ENCODE assay signal across 9 cellular contexts in genomic region chr13:74027161-74027779, GRCh38.
DNase-seq lines count a peak whose midpoint lies in the region; ATAC-seq and TF ChIP-seq lines count a peak whose summit lies in the region.
"Had no signal": no experiment of that assay in that cellular context is flagged by ENCODE, and none has a peak within 500 bp of the region (broad histone marks: within the 10 kb centered on the region; RNA-seq: fewer than 3 reads in every experiment).

No MANE protein-coding gene starts in this region.

- no peak for TF ChIP-seq POLR2A in gastroesophageal sphincter (IDR thresholded peaks at IDR 0.05)

- ATAC-seq in GM19468 (IDR thresholded peaks at IDR 0.05; ENCODE audit: extremely low read depth, unreplicated experiment) (peak; percentile 14), HG03135 (IDR thresholded peaks at IDR 0.05; ENCODE audit: unreplicated experiment) (peak; percentile 41), gastroesophageal sphincter (no peak)
- no peak for ATAC-seq in activated naive CD8-positive, alpha-beta T cell treated with anti-CD3 and anti-CD28 coated beads, Interleukin-2, amount 50 U/mL, for 24 hours

- no peak for TF ChIP-seq EP300 in gastroesophageal sphincter (IDR thresholded peaks at IDR 0.05)

- H3K4me3 Mint-ChIP-seq in activated naive CD8-positive, alpha-beta T cell treated with anti-CD3 and anti-CD28 coated beads, Interleukin-2, amount 50 U/mL, for 24 hours = peak overlapping the region; percentile 72

- 78 to 94% methylated on average over 3 to 4 of the region's 4 CpGs for WGBS in gastroesophageal sphincter (ENCODE audit: low coverage in 1 of 2), 2 donors

- TF ChIP-seq CTCF in GM12864 (IDR thresholded peaks at IDR 0.05; ENCODE audit: low read depth, low read length, missing control alignments) (no peak), gastroesophageal sphincter (IDR thresholded peaks at IDR 0.05) (no peak)

- no peak overlapping the region for H3K27ac ChIP-seq in gastroesophageal sphincter

- no peaks in the 10 kb centered on the region for H3K27me3 ChIP-seq in gastroesophageal sphincter
- H3K27me3 ChIP-seq: stomach had no signal

- H3K27ac Mint-ChIP-seq in activated naive CD8-positive, alpha-beta T cell treated with anti-CD3 and anti-CD28 coated beads, Interleukin-2, amount 50 U/mL, for 24 hours = peak overlapping the region; percentile 88

- DNase-seq in GM12864 (ENCODE audit: low read depth) (peak; percentile 21), COLO829 (ENCODE audit: low spot score) (no peak), NCI-H2081 (lab: John Stamatoyannopoulos, UW) (no peak), hypothalamus (lab: John Stamatoyannopoulos, UW) (no peak)
- no peak for DNase-seq in activated naive CD8-positive, alpha-beta T cell treated with anti-CD3 and anti-CD28 coated beads, Interleukin-2, amount 50 U/mL, for 24 hours

- H3K4me3 ChIP-seq in GM12864 (ENCODE audit: low read depth, low read length) (peak overlapping the region; percentile 52), gastroesophageal sphincter (no peak overlapping the region)
- H3K4me3 ChIP-seq: stomach had no signal

- H3K36me3 ChIP-seq in gastroesophageal sphincter = no peaks in the 10 kb centered on the region
- H3K36me3 ChIP-seq: stomach had no signal

- H3K27me3 Mint-ChIP-seq in activated naive CD8-positive, alpha-beta T cell treated with anti-CD3 and anti-CD28 coated beads, Interleukin-2, amount 50 U/mL, for 24 hours = no peaks in the 10 kb centered on the region

- peaks cover 80% of the 10 kb centered on the region for H3K4me1 Mint-ChIP-seq in activated naive CD8-positive, alpha-beta T cell treated with anti-CD3 and anti-CD28 coated beads, Interleukin-2, amount 50 U/mL, for 24 hours

- H3K9me3 Mint-ChIP-seq in activated naive CD8-positive, alpha-beta T cell treated with anti-CD3 and anti-CD28 coated beads, Interleukin-2, amount 50 U/mL, for 24 hours = peaks cover 9% of the 10 kb centered on the region

- H3K4me1 ChIP-seq in gastroesophageal sphincter = peaks cover 0 to 6% (median 0%) of the 10 kb centered on the region in 3 donors

- H3K9me3 ChIP-seq in gastroesophageal sphincter = no peaks in the 10 kb centered on the region
- H3K9me3 ChIP-seq: stomach had no signal

- H3K36me3 Mint-ChIP-seq in activated naive CD8-positive, alpha-beta T cell treated with anti-CD3 and anti-CD28 coated beads, Interleukin-2, amount 50 U/mL, for 24 hours (ENCODE audit: low read depth) = peaks cover 17% of the 10 kb centered on the region

Comparison
In these comparisons a context has a peak if more than half of its experiments do, and no peak if none do; other contexts are left out.
1. ATAC-seq: peak in GM19468 (single experiment) and HG03135 (single experiment); none in activated naive CD8-positive, alpha-beta T cell treated with anti-CD3 and anti-CD28 coated beads, Interleukin-2, amount 50 U/mL, for 24 hours (single experiment) and gastroesophageal sphincter (single experiment).